Comparison of ENCODE assay signal across 9 cellular contexts in genomic region chr4:72312032-72312650, GRCh38.
DNase-seq lines count a peak whose midpoint lies in the region; ATAC-seq and TF ChIP-seq lines count a peak whose summit lies in the region.
"Had no signal": no experiment of that assay in that cellular context is flagged by ENCODE, and none has a peak within 500 bp of the region (broad histone marks: within the 10 kb centered on the region; RNA-seq: fewer than 3 reads in every experiment).

No MANE protein-coding gene starts in this region.

- H3K9me3 ChIP-seq in mammary epithelial cell (replicated peaks; ENCODE audit: insufficient read depth, low read length) (no peaks in the 10 kb centered on the region), stomach (no peaks in the 10 kb centered on the region)

- CTCF ChIA-PET in mammary epithelial cell (lab: Charles Lee; ENCODE audit: low non-redundant PET) = no interaction called here

- H3K36me3 Mint-ChIP-seq in naive thymus-derived CD8-positive, alpha-beta T cell = no peaks in the 10 kb centered on the region

- H3K27me3 Mint-ChIP-seq in naive thymus-derived CD8-positive, alpha-beta T cell = peaks cover 0 to 3% (median 0%) of the 10 kb centered on the region in 5 donors

- WGBS in mammary epithelial cell (ENCODE audit: low coverage, missing lambda C conversion rate) = 2% methylated on average over 6 of the region's 6 CpGs
- 49 to 60% (median 54%) methylated on average over 6 of the region's 6 CpGs for WGBS in stomach, 5 donors

- no peaks in the 10 kb centered on the region for H3K79me2 ChIP-seq in mammary epithelial cell (ENCODE audit: insufficient read depth, low read length)

- dilution Hi-C loops in mammary epithelial cell (cut with HindIII; ENCODE audit: low sequenced_read_pairs) = no loop called here

- H2AFZ ChIP-seq in mammary epithelial cell (ENCODE audit: low read depth, low read length) = peak overlapping the region; percentile 65

- peak overlapping the region; percentile 72 for H3K4me2 ChIP-seq in mammary epithelial cell (ENCODE audit: insufficient read depth, low read depth, low read length)

- H3K4me1 ChIP-seq in mammary epithelial cell (ENCODE audit: insufficient read depth, low read length) = peaks cover 36% of the 10 kb centered on the region
- peaks cover 0 to 30% (median 11%) of the 10 kb centered on the region in 4 donors for H3K4me1 ChIP-seq in stomach

- intact Hi-C loops in mammary epithelial cell (cut with micrococcal nuclease) = loop anchor here (2.0 to 10.0 kb wide), 2 partner anchors 177 to 1627 kb away; partner anchors contain the start of gene UTP3
- intact Hi-C loops in stomach (cut with DNase I; ENCODE audit: low total_unique reads) = no loop called here

- in situ Hi-C loops in mammary epithelial cell (cut with MboI; ENCODE audit: low sequenced_read_pairs in 2 of 2) = loop anchor here (10.0 to 25.0 kb wide), 2 partner anchors 173 to 700 kb away; no protein-coding TSS in a partner anchor

- H3K9ac ChIP-seq in mammary epithelial cell (ENCODE audit: insufficient read depth, low read length) = peak overlapping the region; percentile 68

- TSS peak; percentile 85 for BruUV-seq in mammary epithelial cell (replicated peaks; lab: Mats Ljungman, UMichigan)

- TF ChIP-seq POLR2A in stomach (IDR thresholded peaks at IDR 0.05) = no peak

- H3K4me3 Mint-ChIP-seq in naive thymus-derived CD8-positive, alpha-beta T cell = no peak overlapping the region
- H3K4me3 Mint-ChIP-seq: activated T-cell treated with anti-CD3 and anti-CD28 coated beads, Interleukin-2, amount 50 U/mL, for 24 hours had no signal

- no peaks in the 10 kb centered on the region for H3K27me3 ChIP-seq in mammary epithelial cell (ENCODE audit: insufficient read depth, low read length)
- no peaks in the 10 kb centered on the region for H3K27me3 ChIP-seq in stomach

- ATAC-seq in GM21360 (IDR thresholded peaks at IDR 0.05; ENCODE audit: unreplicated experiment) = no peak
- no peak for ATAC-seq in HG03025 (IDR thresholded peaks at IDR 0.05; ENCODE audit: low FRiP score, unreplicated experiment)
- no peak for ATAC-seq in naive thymus-derived CD8-positive, alpha-beta T cell

- no peaks in the 10 kb centered on the region for H3K36me3 ChIP-seq in mammary epithelial cell (ENCODE audit: insufficient read depth, low read length)
- H3K36me3 ChIP-seq in stomach = no peaks in the 10 kb centered on the region

- H4K20me1 ChIP-seq in mammary epithelial cell (ENCODE audit: insufficient read depth, low read length) = no peaks in the 10 kb centered on the region

- no peak overlapping the region for H3K27ac Mint-ChIP-seq in naive thymus-derived CD8-positive, alpha-beta T cell
- H3K27ac Mint-ChIP-seq: activated T-cell treated with anti-CD3 and anti-CD28 coated beads, Interleukin-2, amount 50 U/mL, for 24 hours had no signal

- H3K4me1 Mint-ChIP-seq in naive thymus-derived CD8-positive, alpha-beta T cell = no peaks in the 10 kb centered on the region

- TF ChIP-seq EP300 in stomach (IDR thresholded peaks at IDR 0.05) = no peak

- DNase-seq in HCEC 1CT (peak; percentile 60), mammary epithelial cell (peak; percentile 98), iris pigment epithelial cell (ENCODE audit: low read depth) (peak; percentile 96), stomach (peak; percentile 29), DMS79 (lab: John Stamatoyannopoulos, UW) (no peak)
- DNase-seq in naive thymus-derived CD8-positive, alpha-beta T cell = no peak
- DNase-seq: activated T-cell treated with anti-CD3 and anti-CD28 coated beads, Interleukin-2, amount 50 U/mL, for 24 hours had no signal

- peak overlapping the region; percentile 98 for H3K27ac ChIP-seq in mammary epithelial cell (ENCODE audit: insufficient read depth, low read depth, low read length)
- H3K27ac ChIP-seq in stomach = peak overlapping the region in 4 of 5 donors; percentile 0 to 69 (median 36)

- H3K4me3 ChIP-seq in mammary epithelial cell (replicated peaks in 1 of 3; ENCODE audit: insufficient read depth in 1 of 3, low read depth in 2 of 3, low read length in 3 of 3) = peak overlapping the region in 1 of 3 experiments; percentile 4
- H3K4me3 ChIP-seq in stomach = no peak overlapping the region

- POLR2A ChIA-PET in naive thymus-derived CD8-positive, alpha-beta T cell (lab: Charles Lee) = no interaction called here

- H3K9me3 Mint-ChIP-seq in naive thymus-derived CD8-positive, alpha-beta T cell = no peaks in the 10 kb centered on the region
- H3K9me3 Mint-ChIP-seq: activated T-cell treated with anti-CD3 and anti-CD28 coated beads, Interleukin-2, amount 50 U/mL, for 24 hours had no signal

- TF ChIP-seq CTCF in mammary epithelial cell (conservative IDR thresholded peaks at IDR 0.05 in 1 of 2, IDR thresholded peaks at IDR 0.05 in 1 of 2; ENCODE audit: extremely low read depth in 1 of 2, insufficient read depth in 1 of 2, low read depth in 1 of 2, low read length in 2 of 2) (no peak), stomach (IDR thresholded peaks at IDR 0.05) (no peak)

Comparison
In these comparisons a context has a peak if more than half of its experiments do, and no peak if none do; other contexts are left out.
1. DNase-seq: peak in HCEC 1CT (single experiment), mammary epithelial cell (single experiment), iris pigment epithelial cell (single experiment) and stomach (single experiment); none in DMS79 (single experiment) and naive thymus-derived CD8-positive, alpha-beta T cell (0 of 10).